ENCODE assay signal across 9 cellular contexts in genomic region chr22:21972293-21972779, GRCh38. TPM values are rescaled to one million over a fixed set of nuclear protein-coding genes. Genes with fewer than 3 reads are reported as not detected.
DNase-seq lines count a peak whose midpoint lies in the region; ATAC-seq, FAIRE-seq and TF ChIP-seq lines count a peak whose summit lies in the region.
"Had no signal": no experiment of that assay in that cellular context is flagged by ENCODE, and none has a peak within 500 bp of the region (broad histone marks: within the 10 kb centered on the region; RNA-seq: fewer than 3 reads in every experiment).

No MANE protein-coding gene starts in this region.

- intact Hi-C loops in HepG2 (cut with micrococcal nuclease; ENCODE audit: unreplicated experiment) = no loop called here

- TF ChIP-seq CTCF in brain (conservative IDR thresholded peaks at IDR 0.05) (peak; percentile 61 to 88), HepG2 (CRISPR knock-in tag; IDR thresholded peaks at IDR 0.05) (peak; percentile 74)

- no peak overlapping the region for H3K27ac Mint-ChIP-seq in brain

- H3K36me3 Mint-ChIP-seq in brain = peaks cover 60% of the 10 kb centered on the region

- peak; percentile 83 for ATAC-seq in HepG2
- peak; percentile 44 for ATAC-seq in stimulated activated naive CD8-positive, alpha-beta T cell treated with anti-CD3 and anti-CD28 coated beads, Interleukin-15, Interleukin-2, amounts not matched to agents 100 U/mL and 50 U/mL, for 24 hours
- ATAC-seq in GM19463 (IDR thresholded peaks at IDR 0.05; ENCODE audit: unreplicated experiment) = no peak
- no peak for ATAC-seq in GM21619 (IDR thresholded peaks at IDR 0.05; ENCODE audit: unreplicated experiment)

- FAIRE-seq in HepG2 (lab: Jason Lieb, UNC) = no peak
- FAIRE-seq: frontal cortex had no signal

- H3K4me3 ChIP-seq in GM23248 (no peak overlapping the region), HepG2 (replicated peaks in 1 of 3; ENCODE audit: insufficient read depth in 1 of 3, low read depth in 2 of 3, low read length in 3 of 3) (no peak overlapping the region)

- no peaks in the 10 kb centered on the region for H3F3A ChIP-seq in GM23248 (ENCODE audit: insufficient read depth)

- CTCF ChIA-PET in HepG2 (lab: Yijun Ruan, JAX; ENCODE audit: low intra/inter-chr PET ratio, low total read pairs) = no interaction called here

- H3K4me1 Mint-ChIP-seq in brain = no peaks in the 10 kb centered on the region

- H3K4me2 ChIP-seq in GM23248 (ENCODE audit: unreplicated experiment) (no peak overlapping the region), HepG2 (ENCODE audit: low read depth, low read length) (no peak overlapping the region)

- no peaks in the 10 kb centered on the region for H4K20me1 ChIP-seq in GM23248 (ENCODE audit: insufficient read depth)
- H4K20me1 ChIP-seq in HepG2 (ENCODE audit: insufficient read depth, low read length) = no peaks in the 10 kb centered on the region

- H3K4me1 ChIP-seq in GM23248 (ENCODE audit: insufficient read depth) (no peaks in the 10 kb centered on the region), HepG2 (ENCODE audit: insufficient read depth, low read length) (no peaks in the 10 kb centered on the region)

- 63 to 72% methylated on average over 6 to 7 of the region's 7 CpGs for WGBS in GM23248 (ENCODE audit: low coverage in 1 of 2, low lambda C conversion rate in 2 of 2, missing lambda C conversion rate in 2 of 2), 2 experiments
- WGBS in HepG2 (ENCODE audit: low lambda C conversion rate) = 70% methylated on average over 6 of the region's 7 CpGs

- POLR2A ChIA-PET in HepG2 (lab: Yijun Ruan, JAX) = interaction anchor here (1.6 kb wide), 1 partner anchor 10 kb away, joined by 7 read pairs; the partner anchor contains the start of gene TOP3B

- H2AFZ ChIP-seq in GM23248 = no peak overlapping the region
- no peak overlapping the region for H2AFZ ChIP-seq in HepG2 (ENCODE audit: low read length)

- no peaks in the 10 kb centered on the region for H3K9me2 ChIP-seq in GM23248 (ENCODE audit: insufficient read depth)

- H3K27ac ChIP-seq in GM23248 (no peak overlapping the region), HepG2 (ENCODE audit: extremely low read length, insufficient read depth, low read length) (no peak overlapping the region)

- H3K27me3 ChIP-seq in GM23248 (replicated peaks; ENCODE audit: insufficient read depth) (no peaks in the 10 kb centered on the region), HepG2 (ENCODE audit: control insufficient read depth in 1 of 2, insufficient read depth in 2 of 2, low read length in 2 of 2) (no peaks in the 10 kb centered on the region)

- H3K9me3 ChIP-seq in GM23248 (ENCODE audit: low read depth) (no peaks in the 10 kb centered on the region), HepG2 (ENCODE audit: low read length) (no peaks in the 10 kb centered on the region)

- no peaks in the 10 kb centered on the region for H3K9me3 Mint-ChIP-seq in brain

- no peak overlapping the region for H3K9ac ChIP-seq in GM23248
- no peak overlapping the region for H3K9ac ChIP-seq in HepG2 (ENCODE audit: insufficient read depth, low read depth, low read length)

- H3K79me2 ChIP-seq in GM23248 (ENCODE audit: insufficient read depth) = peaks cover 16% of the 10 kb centered on the region; the same call in 1 of the 2 replicates
- H3K79me2 ChIP-seq in HepG2 (ENCODE audit: insufficient read depth, low read length) = no peaks in the 10 kb centered on the region

- no peak for TF ChIP-seq POLR2A in HepG2 (IDR thresholded peaks at IDR 0.05; ENCODE audit: insufficient read depth in 1 of 2, low read depth in 2 of 2, low read length in 2 of 2)

- H3K36me3 ChIP-seq in GM23248 (ENCODE audit: low read depth) (peaks cover 10% of the 10 kb centered on the region; the same call in 1 of the 2 replicates), HepG2 (replicated peaks in 1 of 2; ENCODE audit: control insufficient read depth in 1 of 2, insufficient read depth in 2 of 2, low read length in 2 of 2) (peaks cover 27 to 79% of the 10 kb centered on the region in 2 experiments)

- in situ Hi-C loops in GM23248 (cut with MboI) = no loop called here
- in situ Hi-C loops in HepG2 (cut with HindIII; ENCODE audit: extremely low pct_ligation_motif_present, low pct_unique_long_range_greater_than_20kb) = no loop called here

- no peaks in the 10 kb centered on the region for H3K27me3 Mint-ChIP-seq in brain

- TF ChIP-seq RAD21 in HepG2 (CRISPR knock-in tag; IDR thresholded peaks at IDR 0.05) = no peak

- no peak overlapping the region for H3K4me3 Mint-ChIP-seq in brain

- peak; percentile 81 for DNase-seq in AG08395 (ENCODE audit: low spot score)
- peak; percentile 60 for DNase-seq in GM23248
- peak; percentile 41 for DNase-seq in T-helper 9 cell
- DNase-seq in HepG2 (ENCODE audit: low spot score) = peak; percentile 22
- peak; percentile 68 for DNase-seq in stimulated activated naive CD8-positive, alpha-beta T cell treated with anti-CD3 and anti-CD28 coated beads, Interleukin-15, Interleukin-2, amounts not matched to agents 100 U/mL and 50 U/mL, for 24 hours

- BruUV-seq in HepG2 (replicated peaks; lab: Mats Ljungman, UMichigan) = no TSS peak

- no peak for TF ChIP-seq EP300 in HepG2 (IDR thresholded peaks at IDR 0.05; ENCODE audit: low read depth in 2 of 2, low read length in 2 of 2)
- no peak for TF ChIP-seq EP300 in HepG2 (CRISPR knock-in tag; IDR thresholded peaks at IDR 0.05; ENCODE audit: borderline replicate concordance)

TF ChIP-seq in HepG2, 621 proteins besides CTCF, POLR2A, EP300 and RAD21 (continues in another document):
- TF ChIP-seq ZBTB7B (CRISPR knock-in tag; IDR thresholded peaks at IDR 0.05) = no peak

RNA-seq across cellular contexts. Expression of gene TOP3B, which starts 10.3 kb away (rescaled TPM):
- 9.2 and 16.0 TPM in 2 replicates for total RNA-seq in GM23248 (2014; rRNA removed; shearing (Covaris generic))
- polyA plus RNA-seq in GM23248 (2016; fragmentation: Nextera tagmentation; extraction: Ambion mirVana) (11.6 and 12.9 TPM in 2 replicates), brain (ENCODE audit: insufficient read depth, low read depth, low replicate concordance) (9.0 TPM), HepG2 (2011; rRNA removed) (29.7 and 36.2 TPM in 2 replicates)
- 18.2 and 28.5 TPM in 2 replicates for total RNA-seq in HepG2 (2016; rRNA removed; fragmentation: Illumina TruSeq; extraction: Trizol)
- 15.2 and 19.6 TPM in 2 replicates for total RNA-seq in HepG2 (2016; cell fraction: cytosol; rRNA removed; fragmentation: Illumina TruSeq; extraction: Trizol; ENCODE audit: low read depth)
- total RNA-seq in HepG2 (2016; cell fraction: insoluble cytoplasmic fraction; rRNA removed; fragmentation: Illumina TruSeq; extraction: Trizol) = 16.3 and 26.7 TPM in 2 replicates
- 11.0 and 11.7 TPM in 2 replicates for total RNA-seq in HepG2 (2016; cell fraction: membrane; rRNA removed; fragmentation: Illumina TruSeq; extraction: Trizol)
- total RNA-seq in HepG2 (2016; cell fraction: nucleus; rRNA removed; fragmentation: Illumina TruSeq; extraction: Trizol) = 44.1 and 55.2 TPM in 2 replicates
- polyA plus RNA-seq in HepG2 (2011; cell fraction: cytosol; rRNA removed) = 8.8 and 12.0 TPM in 2 replicates
- polyA plus RNA-seq in HepG2 (2011; cell fraction: nucleus; rRNA removed) = 321 and 373 TPM in 2 replicates
- 22.3 and 45.3 TPM in 2 replicates for polyA plus RNA-seq in HepG2 (2012)
- polyA plus RNA-seq in HepG2 (2016; cell fraction: cytosol; fragmentation: Illumina TruSeq; extraction: Trizol; ENCODE audit: low read depth) = 1.6 and 1.8 TPM in 2 replicates
- polyA plus RNA-seq in HepG2 (2016; cell fraction: insoluble cytoplasmic fraction; fragmentation: Illumina TruSeq; extraction: Trizol; ENCODE audit: low read depth) = 13.9 and 14.0 TPM in 2 replicates
- 2.7 and 2.9 TPM in 2 replicates for polyA plus RNA-seq in HepG2 (2016; cell fraction: membrane; fragmentation: Illumina TruSeq; extraction: Trizol; ENCODE audit: low read depth)
- polyA plus RNA-seq in HepG2 (2016; cell fraction: nucleus; fragmentation: Illumina TruSeq; extraction: Trizol; ENCODE audit: insufficient read depth, low read depth) = 115 and 122 TPM in 2 replicates
- polyA minus RNA-seq in HepG2 (2011; rRNA and poly(A)+ RNA removed; ENCODE audit: low replicate concordance) = 29.4 and 31.9 TPM in 2 replicates
- polyA minus RNA-seq in HepG2 (2011; cell fraction: cytosol; rRNA and poly(A)+ RNA removed) = 3.7 and 5.9 TPM in 2 replicates
- polyA minus RNA-seq in HepG2 (2011; cell fraction: nucleus; rRNA and poly(A)+ RNA removed) = 49.7 and 52.4 TPM in 2 replicates

RNA-seq across cellular contexts. Expression of gene PPM1F, which starts 19.7 kb away (rescaled TPM):
- total RNA-seq in GM23248 (2014; rRNA removed; shearing (Covaris generic)) = 37.8 and 41.6 TPM in 2 replicates
- polyA plus RNA-seq in GM23248 (2016; fragmentation: Nextera tagmentation; extraction: Ambion mirVana) (15.1 and 17.6 TPM in 2 replicates), brain (ENCODE audit: insufficient read depth, low read depth, low replicate concordance) (9.3 TPM), HepG2 (2011; rRNA removed) (11.0 and 14.4 TPM in 2 replicates)
- total RNA-seq in HepG2 (2016; rRNA removed; fragmentation: Illumina TruSeq; extraction: Trizol) = 19.6 and 20.4 TPM in 2 replicates
- total RNA-seq in HepG2 (2016; cell fraction: cytosol; rRNA removed; fragmentation: Illumina TruSeq; extraction: Trizol; ENCODE audit: low read depth) = 1.8 TPM in 2 replicates
- total RNA-seq in HepG2 (2016; cell fraction: insoluble cytoplasmic fraction; rRNA removed; fragmentation: Illumina TruSeq; extraction: Trizol) = 19.5 and 19.8 TPM in 2 replicates
- total RNA-seq in HepG2 (2016; cell fraction: membrane; rRNA removed; fragmentation: Illumina TruSeq; extraction: Trizol) = 5.8 and 7.5 TPM in 2 replicates
- 13.2 and 13.5 TPM in 2 replicates for total RNA-seq in HepG2 (2016; cell fraction: nucleus; rRNA removed; fragmentation: Illumina TruSeq; extraction: Trizol)
- polyA plus RNA-seq in HepG2 (2011; cell fraction: cytosol; rRNA removed) = 8.9 and 10.5 TPM in 2 replicates
- 51.0 and 62.2 TPM in 2 replicates for polyA plus RNA-seq in HepG2 (2011; cell fraction: nucleus; rRNA removed)
- 7.7 and 10.0 TPM in 2 replicates for polyA plus RNA-seq in HepG2 (2012)
- polyA plus RNA-seq in HepG2 (2016; cell fraction: cytosol; fragmentation: Illumina TruSeq; extraction: Trizol; ENCODE audit: low read depth) = 1.2 and 1.9 TPM in 2 replicates
- 11.3 and 12.7 TPM in 2 replicates for polyA plus RNA-seq in HepG2 (2016; cell fraction: insoluble cytoplasmic fraction; fragmentation: Illumina TruSeq; extraction: Trizol; ENCODE audit: low read depth)
- polyA plus RNA-seq in HepG2 (2016; cell fraction: membrane; fragmentation: Illumina TruSeq; extraction: Trizol; ENCODE audit: low read depth) = 3.0 and 4.1 TPM in 2 replicates
- polyA plus RNA-seq in HepG2 (2016; cell fraction: nucleus; fragmentation: Illumina TruSeq; extraction: Trizol; ENCODE audit: insufficient read depth, low read depth) = 19.5 and 30.2 TPM in 2 replicates
- polyA minus RNA-seq in HepG2 (2011; rRNA and poly(A)+ RNA removed; ENCODE audit: low replicate concordance) = 9.9 and 30.7 TPM in 2 replicates
- polyA minus RNA-seq in HepG2 (2011; cell fraction: cytosol; rRNA and poly(A)+ RNA removed) = 9.1 and 9.8 TPM in 2 replicates
- polyA minus RNA-seq in HepG2 (2011; cell fraction: nucleus; rRNA and poly(A)+ RNA removed) = 7.8 and 8.6 TPM in 2 replicates

Comparison
In these comparisons a context has a peak if more than half of its experiments do, and no peak if none do; other contexts are left out.
1. DNase-seq: peak in every context shown above with its lines; median percentile 81 in AG08395; 68 in stimulated activated naive CD8-positive, alpha-beta T cell treated with anti-CD3 and anti-CD28 coated beads, Interleukin-15, Interleukin-2, amounts not matched to agents 100 U/mL and 50 U/mL, for 24 hours; 60 in GM23248; 41 in T-helper 9 cell; 22 in HepG2.
2. ATAC-seq: peak in HepG2 (single experiment) and stimulated activated naive CD8-positive, alpha-beta T cell treated with anti-CD3 and anti-CD28 coated beads, Interleukin-15, Interleukin-2, amounts not matched to agents 100 U/mL and 50 U/mL, for 24 hours (single experiment); none in GM19463 (single experiment) and GM21619 (single experiment).